15 cellular contexts compared by ENCODE assay signal in genomic region chr5:113162770-113163169, GRCh38.
A peak's percentile ranks its signal among the peaks of the same experiment; 100 is the strongest.
DNase-seq lines count a peak whose midpoint lies in the region; ATAC-seq and TF ChIP-seq lines count a peak whose summit lies in the region.
"Had no signal": no experiment of that assay in that cellular context is flagged by ENCODE, and none has a peak within 500 bp of the region (broad histone marks: within the 10 kb centered on the region; RNA-seq: fewer than 3 reads in every experiment).

No MANE protein-coding gene starts in this region.

- no peaks in the 10 kb centered on the region for H3K9me3 Mint-ChIP-seq in activated naive CD8-positive, alpha-beta T cell treated with anti-CD3 and anti-CD28 coated beads for 36 hours
- H3K9me3 Mint-ChIP-seq: activated naive CD4-positive, alpha-beta T cell treated with anti-CD3 and anti-CD28 coated beads for 36 hours; CD4-positive, CD25-positive, alpha-beta regulatory T cell had no signal

- H3K4me1 Mint-ChIP-seq in activated naive CD8-positive, alpha-beta T cell treated with anti-CD3 and anti-CD28 coated beads for 36 hours = peaks cover 13% of the 10 kb centered on the region

- DNase-seq in DMS 273 treated with DMSO at 0.1 percent for 48 hours (lab: John Stamatoyannopoulos, UW) (peak; percentile 31), dermis blood vessel endothelial cell (peak; percentile 14), left lung (no peak), NCI-H345 (lab: John Stamatoyannopoulos, UW) (no peak), NCI-H187 treated with DMSO at 0.1 percent for 48 hours (lab: John Stamatoyannopoulos, UW) (no peak)
- no peak for DNase-seq in activated naive CD8-positive, alpha-beta T cell treated with anti-CD3 and anti-CD28 coated beads for 36 hours
- DNase-seq: activated CD4-positive, alpha-beta T cell treated with anti-CD3 and anti-CD28 coated beads, Interleukin-2, amount 50 U/mL, for 4 hours; activated naive CD4-positive, alpha-beta T cell treated with anti-CD3 and anti-CD28 coated beads for 36 hours; CD4-positive, CD25-positive, alpha-beta regulatory T cell; colonic mucosa; midbrain; NCI-H146 had no signal

- no peaks in the 10 kb centered on the region for H3K36me3 Mint-ChIP-seq in activated naive CD8-positive, alpha-beta T cell treated with anti-CD3 and anti-CD28 coated beads for 36 hours
- H3K36me3 Mint-ChIP-seq: CD4-positive, CD25-positive, alpha-beta regulatory T cell had no signal

- peaks cover 6% of the 10 kb centered on the region for H3K27me3 Mint-ChIP-seq in activated naive CD8-positive, alpha-beta T cell treated with anti-CD3 and anti-CD28 coated beads for 36 hours

- H3K4me3 Mint-ChIP-seq in activated naive CD8-positive, alpha-beta T cell treated with anti-CD3 and anti-CD28 coated beads for 36 hours = no peak overlapping the region
- H3K4me3 Mint-ChIP-seq: activated naive CD4-positive, alpha-beta T cell treated with anti-CD3 and anti-CD28 coated beads for 36 hours; CD4-positive, CD25-positive, alpha-beta regulatory T cell had no signal

- H3K36me3 ChIP-seq in HUES48 (ENCODE audit: control insufficient read depth, insufficient read depth, low read length) (no peaks in the 10 kb centered on the region), left lung (no peaks in the 10 kb centered on the region)
- H3K36me3 ChIP-seq: colonic mucosa, prostate gland had no signal

- TF ChIP-seq CTCF in left lung (IDR thresholded peaks at IDR 0.05) = no peak

- H3K9ac ChIP-seq in HUES48 (ENCODE audit: low read depth, low read length) = no peak overlapping the region

- H3K4me3 ChIP-seq in HUES48 (ENCODE audit: low read depth, low read length) = no peak overlapping the region
- H3K4me3 ChIP-seq in left lung = no peak overlapping the region
- H3K4me3 ChIP-seq: colonic mucosa, prostate gland had no signal

- H3K27ac ChIP-seq in HUES48 (ENCODE audit: low read depth, low read length) = peak overlapping the region; percentile 42
- H3K27ac ChIP-seq in left lung = no peak overlapping the region
- H3K27ac ChIP-seq: colonic mucosa had no signal

- H3K27me3 ChIP-seq in HUES48 (ENCODE audit: control insufficient read depth, insufficient read depth, low read length) = no peaks in the 10 kb centered on the region
- no peaks in the 10 kb centered on the region for H3K27me3 ChIP-seq in left lung
- H3K27me3 ChIP-seq: colonic mucosa had no signal

- ATAC-seq in left lung (peak; percentile 36), HG03520 (IDR thresholded peaks at IDR 0.05; ENCODE audit: unreplicated experiment) (no peak)

- no peak overlapping the region for H3K27ac Mint-ChIP-seq in activated naive CD8-positive, alpha-beta T cell treated with anti-CD3 and anti-CD28 coated beads for 36 hours
- H3K27ac Mint-ChIP-seq: activated naive CD4-positive, alpha-beta T cell treated with anti-CD3 and anti-CD28 coated beads for 36 hours; CD4-positive, CD25-positive, alpha-beta regulatory T cell had no signal

- H3K9me3 ChIP-seq in HUES48 (ENCODE audit: control insufficient read depth, insufficient read depth, low read length) (no peaks in the 10 kb centered on the region), left lung (no peaks in the 10 kb centered on the region)
- H3K9me3 ChIP-seq: colonic mucosa, prostate gland had no signal

- H3K4me1 ChIP-seq in HUES48 (ENCODE audit: control insufficient read depth, insufficient read depth, low read length) = peaks cover 32% of the 10 kb centered on the region
- peaks cover 0 to 5% of the 10 kb centered on the region in 2 donors for H3K4me1 ChIP-seq in left lung
- H3K4me1 ChIP-seq: colonic mucosa, prostate gland had no signal

- intact Hi-C loops in left lung (cut with DNase I) = no loop called here

Comparison
In these comparisons a context has a peak if more than half of its experiments do, and no peak if none do; other contexts are left out.
1. DNase-seq: peak in DMS 273 treated with DMSO at 0.1 percent for 48 hours (single experiment) and dermis blood vessel endothelial cell (single experiment); none in left lung (0 of 2), NCI-H345 (single experiment), NCI-H187 treated with DMSO at 0.1 percent for 48 hours (single experiment) and activated naive CD8-positive, alpha-beta T cell treated with anti-CD3 and anti-CD28 coated beads for 36 hours (single experiment).